ENCODE assay signal across 7 cellular contexts in the genomic region with DNA sequence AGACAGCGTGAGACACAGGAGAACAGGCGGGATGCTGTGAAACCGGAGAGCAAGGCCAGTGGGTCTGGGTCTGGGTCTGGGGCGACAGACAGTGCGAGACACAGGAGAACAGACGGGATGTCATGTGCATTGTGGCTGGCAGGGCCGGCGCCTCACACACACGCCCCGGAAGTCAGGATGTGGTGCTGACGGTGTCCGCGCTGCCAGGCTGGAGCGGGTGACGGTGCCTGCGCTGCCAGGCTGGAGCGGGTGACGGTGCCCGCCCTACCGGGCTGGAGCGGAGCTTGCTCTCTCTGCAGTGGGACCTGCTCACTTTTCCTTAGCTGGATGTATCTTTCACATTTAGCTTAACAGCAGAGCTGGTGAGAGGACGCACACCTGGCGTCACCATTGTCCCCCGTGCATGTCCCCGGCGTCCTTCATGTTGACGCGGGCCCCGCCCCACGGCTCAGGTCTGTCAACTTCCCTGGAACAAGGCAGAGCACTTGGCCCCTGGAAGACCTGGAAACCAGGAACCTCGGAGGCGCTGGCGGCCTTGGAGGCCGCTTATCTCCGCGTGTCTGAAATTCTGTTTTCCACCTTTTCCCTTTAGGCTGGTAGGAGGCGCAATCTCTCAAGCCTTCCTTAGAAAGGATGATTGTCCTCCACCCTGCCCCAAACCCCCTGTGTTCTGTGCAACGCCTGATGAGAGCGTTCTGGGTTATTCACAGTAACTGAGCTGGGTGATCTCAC. TPM values are rescaled to one million over a fixed set of nuclear protein-coding genes. Genes with fewer than 3 reads are reported as not detected.
DNase-seq lines count a peak whose midpoint lies in the region; ATAC-seq and TF ChIP-seq lines count a peak whose summit lies in the region.

No MANE protein-coding gene starts in this region.

- no peaks in the 10 kb centered on the region for H3K36me3 ChIP-seq in thyroid gland

- peaks cover 73 to 83% of the 10 kb centered on the region in 2 donors for H3K4me1 Mint-ChIP-seq in natural killer cell treated with Interleukin-12 subunit alpha and Interleukin-12 subunit beta and Interleukin-15 and Interleukin-18, amount 100 ng/mL, for 72 hours (ENCODE audit: low read depth in 2 of 2)

- DNase-seq in T-helper 2 cell: peak; percentile 49 to 98 (median 76)
- peak; percentile 86 for DNase-seq in activated gamma-delta T cell treated with Interleukin-2 at 50 U/mL for 16 hours
- DNase-seq in natural killer cell treated with Interleukin-12 subunit alpha and Interleukin-12 subunit beta and Interleukin-15 and Interleukin-18, amount 100 ng/mL, for 72 hours (ENCODE audit: low spot score): no peak
- no peak for DNase-seq in thyroid gland
- no peak for DNase-seq in COR-L47 (lab: John Stamatoyannopoulos, UW)
- no peak for DNase-seq in ecto neural progenitor cell (ENCODE audit: low spot score)
- no peak for DNase-seq in Kasumi-1 (lab: John Stamatoyannopoulos, UW)

- TF ChIP-seq POLR2A in thyroid gland (IDR thresholded peaks at IDR 0.05): no peak

- H3K4me3 ChIP-seq in thyroid gland (replicated peaks in 1 of 3): no peak overlapping the region

- H3K36me3 Mint-ChIP-seq in natural killer cell treated with Interleukin-12 subunit alpha and Interleukin-12 subunit beta and Interleukin-15 and Interleukin-18, amount 100 ng/mL, for 72 hours: peaks cover 5% of the 10 kb centered on the region

- ATAC-seq in natural killer cell treated with Interleukin-12 subunit alpha and Interleukin-12 subunit beta and Interleukin-15 and Interleukin-18, amount 100 ng/mL, for 72 hours: peak; percentile 82 to 88

- H3K9me3 ChIP-seq in thyroid gland: no peaks in the 10 kb centered on the region

- H3K27ac ChIP-seq in thyroid gland: peak overlapping the region in 2 of 3 donors; percentile 43 to 49

- no peaks in the 10 kb centered on the region for H3K27me3 ChIP-seq in thyroid gland

- no peaks in the 10 kb centered on the region for H3K9me3 Mint-ChIP-seq in natural killer cell treated with Interleukin-12 subunit alpha and Interleukin-12 subunit beta and Interleukin-15 and Interleukin-18, amount 100 ng/mL, for 72 hours

- H3K4me1 ChIP-seq in thyroid gland: peaks cover 23 to 55% of the 10 kb centered on the region in 2 donors

- peaks cover 0 to 3% of the 10 kb centered on the region in 2 donors for H3K27me3 Mint-ChIP-seq in natural killer cell treated with Interleukin-12 subunit alpha and Interleukin-12 subunit beta and Interleukin-15 and Interleukin-18, amount 100 ng/mL, for 72 hours

- no peak for TF ChIP-seq CTCF in thyroid gland (IDR thresholded peaks at IDR 0.05)

- intact Hi-C loops in thyroid gland (cut with DNase I): no loop called here

- peak overlapping the region in 1 of 2 donors; percentile 36 for H3K27ac Mint-ChIP-seq in natural killer cell treated with Interleukin-12 subunit alpha and Interleukin-12 subunit beta and Interleukin-15 and Interleukin-18, amount 100 ng/mL, for 72 hours

- WGBS in thyroid gland, 2 donors: 90 to 94% methylated on average over 39 of the region's 39 CpGs

- peak overlapping the region; percentile 86 for H3K4me3 Mint-ChIP-seq in natural killer cell treated with Interleukin-12 subunit alpha and Interleukin-12 subunit beta and Interleukin-15 and Interleukin-18, amount 100 ng/mL, for 72 hours

RNA-seq across cellular contexts. Expression of a gene that starts 43.1 kb away (rescaled TPM):
- total RNA-seq in natural killer cell treated with Interleukin-12 subunit alpha and Interleukin-12 subunit beta and Interleukin-15 and Interleukin-18, amount 100 ng/mL, for 72 hours: not detected
- total RNA-seq in thyroid gland: 1 to 10 TPM; 3.0 to 6.0 (median 4.5) TPM

Comparison
In these comparisons a context has a peak if more than half of its experiments do, and no peak if none do; other contexts are left out.
1. DNase-seq: peak in T-helper 2 cell (5 of 5) and activated gamma-delta T cell treated with Interleukin-2 at 50 U/mL for 16 hours (single experiment); none in natural killer cell treated with Interleukin-12 subunit alpha and Interleukin-12 subunit beta and Interleukin-15 and Interleukin-18, amount 100 ng/mL, for 72 hours (single experiment), thyroid gland (0 of 2), COR-L47 (single experiment), ecto neural progenitor cell (single experiment) and Kasumi-1 (0 of 2).